Comparison of ENCODE assay signal across 36 cellular contexts in the genomic region with DNA sequence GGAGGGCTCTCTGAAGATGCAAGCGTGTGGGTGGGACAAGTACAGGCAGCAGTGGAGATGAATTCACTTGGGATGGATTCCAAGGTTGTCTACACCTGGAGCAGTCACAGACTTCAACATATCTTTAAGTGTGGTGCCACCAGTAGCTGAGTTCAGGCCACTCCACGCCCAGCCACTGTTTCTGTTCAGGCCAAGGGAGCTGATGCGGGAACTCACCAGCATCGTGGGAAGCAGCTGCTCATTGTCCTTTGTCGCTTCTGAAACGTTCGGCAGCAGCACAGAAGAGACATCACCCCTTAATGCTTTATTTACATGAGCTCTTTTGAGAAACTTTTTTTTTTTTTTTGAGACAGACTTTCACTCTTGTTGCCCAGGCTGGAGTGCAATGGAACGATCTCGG. TPM values are rescaled to one million over a fixed set of nuclear protein-coding genes. Genes with fewer than 3 reads are reported as not detected.
"Had no signal": no experiment of that assay in that cellular context is flagged by ENCODE, and none has a peak within 500 bp of the region (broad histone marks: within the 10 kb centered on the region; RNA-seq: fewer than 3 reads in every experiment).

No MANE protein-coding gene starts in this region.

- FAIRE-seq: astrocyte, TTC549 had no signal

- H3K4me3 ChIP-seq: adrenal gland, body of pancreas, breast epithelium had no signal

- H3K9me3 ChIP-seq: adrenal gland, body of pancreas, breast epithelium had no signal

- H3K36me3 ChIP-seq: adrenal gland, brain microvascular endothelial cell, breast epithelium had no signal

- H3K27me3 ChIP-seq: adrenal gland, body of pancreas, breast epithelium had no signal

- ATAC-seq: activated CD8-positive, alpha-beta T cell treated with anti-CD3 and anti-CD28 coated beads for 36 hours; activated naive CD4-positive, alpha-beta T cell treated with anti-CD3 and anti-CD28 coated beads, Interleukin-2, amount 50 U/mL, for 72 hours; activated T-cell treated with anti-CD3 and anti-CD28 coated beads, Interleukin-2, amount 50 U/mL, for 4 hours; activated T-cell treated with anti-CD3 and anti-CD28 coated beads, Interleukin-2, amount 50 U/mL, for 72 hours; activated T-helper 17 cell treated with anti-CD3 and anti-CD28 coated beads, Interleukin-2, amount 50 U/mL, for 72 hours; body of pancreas had no signal

- DNase-seq: activated B cell treated with CpG ODN at 0.5 μM for 24 hours; activated CD4-positive, alpha-beta memory T cell treated with anti-CD3 and anti-CD28 coated beads for 36 hours; activated CD4-positive, alpha-beta T cell treated with anti-CD3 and anti-CD28 coated beads for 4 hours; activated CD4-positive, alpha-beta T cell treated with anti-CD3 and anti-CD28 coated beads, Interleukin-2, amount 10 ng/mL, durations not matched to agents 24 days and 14 days; activated CD4-positive, alpha-beta T cell treated with anti-CD3 and anti-CD28 coated beads, Interleukin-2, amount 50 U/mL, for 1 hour; activated CD4-positive, alpha-beta T cell treated with anti-CD3 and anti-CD28 coated beads, Interleukin-2, amount 50 U/mL, for 4 hours; activated CD4-positive, CD25-positive, alpha-beta regulatory T cell treated with anti-CD3 and anti-CD28 coated beads, Interleukin-2, amount 50 U/mL, for 72 hours; activated CD8-positive, alpha-beta memory T cell treated with anti-CD3 and anti-CD28 coated beads, Interleukin-2, amount 50 U/mL, for 4 hours; activated CD8-positive, alpha-beta T cell treated with anti-CD3 and anti-CD28 coated beads for 36 hours; activated effector memory CD4-positive, alpha-beta T cell treated with anti-CD3 and anti-CD28 coated beads, Interleukin-2, amount 50 U/mL, for 16 hours; activated gamma-delta T cell treated with Interleukin-2 at 50 U/mL for 16 hours; activated naive CD4-positive, alpha-beta T cell; activated naive CD4-positive, alpha-beta T cell treated with anti-CD3 and anti-CD28 coated beads for 36 hours; activated naive CD4-positive, alpha-beta T cell treated with anti-CD3 and anti-CD28 coated beads, Interleukin-2, amount 50 U/mL, for 16 hours; activated naive CD8-positive, alpha-beta T cell treated with anti-CD3 and anti-CD28 coated beads for 36 hours; activated T-cell treated with anti-CD3 and anti-CD28 coated beads for 4 hours; activated T-cell treated with anti-CD3 and anti-CD28 coated beads, Interleukin-2, amount 50 U/mL, for 1 hour; activated T-cell treated with anti-CD3 and anti-CD28 coated beads, Interleukin-2, amount 50 U/mL, for 4 hours; activated T-cell treated with anti-CD3 and anti-CD28 coated beads, Interleukin-2, amount 50 U/mL, for 72 hours; adrenal gland; amniotic stem cell; aorta; body of pancreas; brain microvascular endothelial cell; central memory CD4-positive, alpha-beta T cell; T-helper 1 cell; T-helper 2 cell; T-helper 9 cell had no signal

- H3K27ac ChIP-seq: adrenal gland, body of pancreas, brain microvascular endothelial cell, breast epithelium, VCaP had no signal

RNA-seq across cellular contexts. Expression of a gene that starts 19.9 kb away (rescaled TPM):
- total RNA-seq: activated B cell treated with CpG ODN at 0.5 μM for 24 hours; activated CD4-positive, alpha-beta memory T cell treated with anti-CD3 and anti-CD28 coated beads for 36 hours; activated CD4-positive, alpha-beta T cell treated with anti-CD3 and anti-CD28 coated beads, Interleukin-2, amount 10 ng/mL, durations not matched to agents 24 days and 14 days; activated CD8-positive, alpha-beta memory T cell treated with anti-CD3 and anti-CD28 coated beads for 36 hours; activated CD8-positive, alpha-beta T cell treated with anti-CD3 and anti-CD28 coated beads for 36 hours; activated naive CD4-positive, alpha-beta T cell treated with anti-CD3 and anti-CD28 coated beads for 36 hours; activated naive CD4-positive, alpha-beta T cell treated with anti-CD3 and anti-CD28 coated beads, Interleukin-2, amount 50 U/mL, for 72 hours; activated naive CD8-positive, alpha-beta T cell treated with anti-CD3 and anti-CD28 coated beads for 36 hours; activated T-cell treated with anti-CD3 and anti-CD28 coated beads, Interleukin-2, amount 50 U/mL, for 72 hours; activated T-helper 1 cell treated with anti-CD3 and anti-CD28 coated beads, Interleukin-12 subunit alpha, Interleukin-12 subunit beta, Interleukin-2, Interleukin-4 antibody, amounts not matched to agents 30 ng/mL and 10 ng/mL and 1 ng/mL, durations not matched to agents 14 hours and 24 hours and 36 hours; activated T-helper 17 cell treated with anti-CD3 and anti-CD28 coated beads, Interleukin-2, amount 50 U/mL, for 72 hours had no signal
